14 cellular contexts compared by ENCODE assay signal in genomic region chr4:152500308-152500707, GRCh38. TPM values are rescaled to one million over a fixed set of nuclear protein-coding genes. Genes with fewer than 3 reads are reported as not detected.
A peak's percentile ranks its signal among the peaks of the same experiment; 100 is the strongest.
DNase-seq lines count a peak whose midpoint lies in the region; ATAC-seq, FAIRE-seq and TF ChIP-seq lines count a peak whose summit lies in the region.
"Had no signal": no experiment of that assay in that cellular context is flagged by ENCODE, and none has a peak within 500 bp of the region (broad histone marks: within the 10 kb centered on the region; RNA-seq: fewer than 3 reads in every experiment).

No MANE protein-coding gene starts in this region.

- no peak for TF ChIP-seq RAD21 in IMR-90 (IDR thresholded peaks at IDR 0.05; ENCODE audit: low read length)

- no peak overlapping the region for H3K56ac ChIP-seq in IMR-90 (ENCODE audit: extremely low read depth, insufficient read depth, low read length)

- H3K9me3 ChIP-seq in IMR-90 (ENCODE audit: control insufficient read depth, insufficient read depth, low read length) (no peaks in the 10 kb centered on the region), T-helper 17 cell (ENCODE audit: control insufficient read depth, low read length, poor library complexity, severe bottlenecking) (no peaks in the 10 kb centered on the region)
- H3K9me3 ChIP-seq: Caco-2, HAP-1 had no signal

- H3K4me2 ChIP-seq in IMR-90 (ENCODE audit: low read depth, low read length): no peak overlapping the region

- no peaks in the 10 kb centered on the region for H3K36me3 ChIP-seq in IMR-90 (ENCODE audit: control insufficient read depth, insufficient read depth, low read length)
- H3K36me3 ChIP-seq: HAP-1 had no signal

- no CpG with 5 or more reads among the region's 2 CpGs for WGBS in IMR-90 (ENCODE audit: extremely low coverage in 2 of 2, insufficient read length in 1 of 2), 2 experiments

- H3K4me3 Mint-ChIP-seq in T-helper 17 cell (no peak overlapping the region), memory B cell (no peak overlapping the region)
- H3K4me3 Mint-ChIP-seq: CD4-positive, alpha-beta T cell had no signal

- H3K36me3 Mint-ChIP-seq in T-helper 17 cell (ENCODE audit: low read depth): peaks cover 2% of the 10 kb centered on the region
- H3K36me3 Mint-ChIP-seq in memory B cell: peaks cover 1% of the 10 kb centered on the region
- H3K36me3 Mint-ChIP-seq: IgD-negative memory B cell had no signal

- no peak overlapping the region for H3K18ac ChIP-seq in IMR-90 (ENCODE audit: low read depth, low read length)

- intact Hi-C loops in IMR-90 (cut with micrococcal nuclease): loop anchor here (5.0 kb wide), 1 partner anchor 237 kb away; no protein-coding TSS in a partner anchor

- no TSS peak for BruUV-seq in IMR-90 (replicated peaks; lab: Mats Ljungman, UMichigan)

- no peak for ATAC-seq in IMR-90 (ENCODE audit: low read depth)
- ATAC-seq in T-helper 17 cell: no peak
- ATAC-seq in memory B cell (ENCODE audit: low read depth): no peak
- no peak for ATAC-seq in HG03354 (IDR thresholded peaks at IDR 0.05; ENCODE audit: poor library complexity, severe bottlenecking, unreplicated experiment)

- no peaks in the 10 kb centered on the region for H3K4me1 ChIP-seq in IMR-90 (ENCODE audit: control insufficient read depth, insufficient read depth, low read length)

- peaks cover 15% of the 10 kb centered on the region for H4K20me1 ChIP-seq in IMR-90 (ENCODE audit: insufficient read depth, low read length)

- H3K9ac ChIP-seq in IMR-90 (ENCODE audit: low read depth, low read length): no peak overlapping the region
- H3K9ac ChIP-seq: GM23248 had no signal

- H3K9me1 ChIP-seq in IMR-90 (ENCODE audit: insufficient read depth, low read length): no peaks in the 10 kb centered on the region

- POLR2A ChIA-PET in IMR-90 (lab: Charles Lee; ENCODE audit: unreplicated experiment): interaction anchor here (0.6 kb wide), 1 partner anchor 85 kb away, joined by 3 read pairs; no protein-coding TSS in a partner anchor

- dilution Hi-C loops in IMR-90 (cut with HindIII; ENCODE audit: low sequenced_read_pairs, unreplicated experiment): no loop called here

- H3K27me3 Mint-ChIP-seq in T-helper 17 cell (no peaks in the 10 kb centered on the region), memory B cell (no peaks in the 10 kb centered on the region)
- H3K27me3 Mint-ChIP-seq: CD4-positive, alpha-beta T cell; IgD-negative memory B cell had no signal

- no peak overlapping the region for H3K4me3 ChIP-seq in IMR-90 (ENCODE audit: insufficient read depth, low read depth, low read length)
- H3K4me3 ChIP-seq: GM23248, HAP-1 had no signal

- H2AK9ac ChIP-seq in IMR-90 (replicated peaks; ENCODE audit: low read depth, low read length, poor library complexity): no peak overlapping the region

- peak overlapping the region; percentile 29 for H3K27ac Mint-ChIP-seq in T-helper 17 cell
- H3K27ac Mint-ChIP-seq in memory B cell: peak overlapping the region; percentile 50
- H3K27ac Mint-ChIP-seq: CD4-positive, alpha-beta T cell had no signal

- H3K23ac ChIP-seq in IMR-90 (ENCODE audit: low read depth, low read length): no peak overlapping the region

- TF ChIP-seq POLR2A in GM12891 (IDR thresholded peaks at IDR 0.05; ENCODE audit: low read depth, low read length): peak; percentile 21; the same call in 1 of the 2 replicates
- no peak for TF ChIP-seq POLR2A in IMR-90 (IDR thresholded peaks at IDR 0.05; ENCODE audit: low read depth, low read length)

- in situ Hi-C loops in IMR-90 (cut with MboI; ENCODE audit: low sequenced_read_pairs): loop anchor here (10.0 kb wide), 1 partner anchor 234 kb away; no protein-coding TSS in a partner anchor

- H4K91ac ChIP-seq in IMR-90 (ENCODE audit: insufficient read depth, low read depth, low read length): no peak overlapping the region

- H4K8ac ChIP-seq in IMR-90 (ENCODE audit: low read depth in 2 of 2, low read length in 2 of 2): no peak overlapping the region

- H2BK20ac ChIP-seq in IMR-90 (ENCODE audit: low read depth, low read length): no peak overlapping the region

- no peak for FAIRE-seq in GM12891 (lab: Jason Lieb, UNC)

- no peaks in the 10 kb centered on the region for H3K9me3 Mint-ChIP-seq in memory B cell
- H3K9me3 Mint-ChIP-seq: CD4-positive, alpha-beta T cell; IgD-negative memory B cell had no signal

- no peak overlapping the region for H4K5ac ChIP-seq in IMR-90 (ENCODE audit: low read depth, low read length)

- H3K4me1 Mint-ChIP-seq in T-helper 17 cell (peaks cover 32% of the 10 kb centered on the region), memory B cell (peaks cover 23% of the 10 kb centered on the region)

- DNase-seq in GM12891 (ENCODE audit: insufficient read length, low spot score): no peak
- DNase-seq in IMR-90: no peak
- DNase-seq in T-helper 17 cell: no peak
- no peak for DNase-seq in memory B cell (ENCODE audit: low spot score in 2 of 2)
- no peak for DNase-seq in RPMI8226
- no peak for DNase-seq in NCI-H187 treated with DMSO at 0.1 percent for 48 hours (lab: John Stamatoyannopoulos, UW)

- no peak for TF ChIP-seq CTCF in IMR-90 (conservative IDR thresholded peaks at IDR 0.05; ENCODE audit: low read depth, low read length)

- CTCF ChIA-PET in IMR-90 (lab: Yijun Ruan, JAX): interaction anchor here (1.0 to 2.0 kb wide), 4 partner anchors 14 to 140 kb away, joined by 3 to 24 read pairs (median 5); no protein-coding TSS in a partner anchor

- H3K27ac ChIP-seq in IMR-90 (ENCODE audit: insufficient read depth, low read length): no peak overlapping the region
- H3K27ac ChIP-seq: C4-2B, GM23248, HL-60 had no signal

- no peak overlapping the region for H2BK120ac ChIP-seq in IMR-90 (ENCODE audit: low read depth, low read length)

- H2BK5ac ChIP-seq in IMR-90 (ENCODE audit: low read depth, low read length, poor library complexity, severe bottlenecking): no peak overlapping the region

- no peak overlapping the region for H2AFZ ChIP-seq in IMR-90 (replicated peaks; ENCODE audit: low read length, poor library complexity)
- H2AFZ ChIP-seq: GM23248 had no signal

- no peak overlapping the region for H2BK15ac ChIP-seq in IMR-90 (ENCODE audit: low read depth, low read length)

- H3K4ac ChIP-seq in IMR-90 (ENCODE audit: low read depth, low read length): no peak overlapping the region

- H2AK5ac ChIP-seq in IMR-90 (ENCODE audit: low read depth, low read length): no peak overlapping the region

- peaks cover 19 to 28% of the 10 kb centered on the region in 2 experiments for H3K79me1 ChIP-seq in IMR-90 (ENCODE audit: low read depth in 1 of 2, low read length in 2 of 2)

- no peaks in the 10 kb centered on the region for H3K27me3 ChIP-seq in IMR-90 (ENCODE audit: control insufficient read depth, insufficient read depth, low read length)

- H3K14ac ChIP-seq in IMR-90 (replicated peaks; ENCODE audit: low read depth, low read length): no peak overlapping the region

TF ChIP-seq in GM12891, 5 proteins besides CTCF, POLR2A, EP300 and RAD21:
- no peak for TF ChIP-seq PAX5 (IDR thresholded peaks at IDR 0.05; ENCODE audit: insufficient read depth, low read length, severe bottlenecking)
- no peak for TF ChIP-seq TAF1 (IDR thresholded peaks at IDR 0.05; ENCODE audit: low read depth, low read length)
- TF ChIP-seq POU2F2 (IDR thresholded peaks at IDR 0.05; ENCODE audit: low read depth, low read length): no peak
- no peak for TF ChIP-seq SPI1 (IDR thresholded peaks at IDR 0.05; ENCODE audit: low read depth, low read length)
- no peak for TF ChIP-seq POLR2AphosphoS5 (IDR thresholded peaks at IDR 0.05; ENCODE audit: low read depth, low read length)

TF ChIP-seq in IMR-90, 13 proteins besides CTCF, POLR2A, EP300 and RAD21:
- TF ChIP-seq ELK1 (IDR thresholded peaks at IDR 0.05; ENCODE audit: borderline replicate concordance, low read depth, low read length): no peak
- no peak for TF ChIP-seq FOS (IDR thresholded peaks at IDR 0.05; ENCODE audit: low read depth, low read length)
- no peak for TF ChIP-seq CHD1 (IDR thresholded peaks at IDR 0.05; ENCODE audit: low read depth, low read length)
- TF ChIP-seq MAFK (IDR thresholded peaks at IDR 0.05; ENCODE audit: low read depth, low read length): peak; percentile 72
- no peak for TF ChIP-seq SMC3 (IDR thresholded peaks at IDR 0.05; ENCODE audit: low read depth, low read length)
- TF ChIP-seq RCOR1 (IDR thresholded peaks at IDR 0.05; ENCODE audit: insufficient replicate concordance, low read length): no peak

RNA-seq across cellular contexts. Expression of gene FBXW7, which starts 35.6 kb away (rescaled TPM):
- polyA plus RNA-seq in GM12891 (2012; ENCODE audit: low read depth, missing spikeins): 47.7 TPM
- 27.4 and 64.7 TPM in 2 replicates for total RNA-seq in IMR-90 (2012; rRNA removed)
- polyA plus RNA-seq in IMR-90 (2012; rRNA removed): 7.1 and 7.2 TPM in 2 replicates
- polyA plus RNA-seq in IMR-90 (2012; cell fraction: cytosol; rRNA removed): 0.65 and 0.87 TPM in 2 replicates
- 6.0 and 56.0 TPM in 2 replicates for polyA plus RNA-seq in IMR-90 (2012; cell fraction: nucleus; rRNA removed; ENCODE audit: low replicate concordance)
- total RNA-seq in T-helper 17 cell: 100 to 1,000 TPM; 102 to 125 TPM
